ENCODE assay signal across 8 cellular contexts in genomic region chr7:76358053-76358477, GRCh38. TPM values are rescaled to one million over a fixed set of nuclear protein-coding genes. Genes with fewer than 3 reads are reported as not detected.
DNase-seq lines count a peak whose midpoint lies in the region; ATAC-seq and TF ChIP-seq lines count a peak whose summit lies in the region.

No MANE protein-coding gene starts in this region.

- DNase-seq in GM13976 (ENCODE audit: low spot score) (peak; percentile 44), NCI-H1105 treated with DMSO at 0.1 percent for 48 hours (lab: John Stamatoyannopoulos, UW) (peak; percentile 48), DMS153 (lab: John Stamatoyannopoulos, UW) (no peak)
- peak; percentile 41 to 52 for DNase-seq in activated CD4-positive, alpha-beta T cell treated with anti-CD3 and anti-CD28 coated beads, Interleukin-2, amount 50 U/mL, for 24 hours (ENCODE audit: low read depth in 1 of 2, low spot score in 1 of 2)
- peak; percentile 47 for DNase-seq in effector CD8-positive, alpha-beta T cell (lab: John Stamatoyannopoulos, UW)
- peak; percentile 28 to 32 for DNase-seq in stimulated activated CD8-positive, alpha-beta memory T cell treated with anti-CD3 and anti-CD28 coated beads, Interleukin-4, amount 100 ng/mL, for 4 hours (ENCODE audit: low read depth in 2 of 2, low spot score in 1 of 2)

- TF ChIP-seq CTCF in GM13976 (IDR thresholded peaks at IDR 0.05; ENCODE audit: borderline replicate concordance, control extremely low read depth, extremely low read depth, insufficient read depth, missing control alignments): no peak

- ATAC-seq in HG02571 (IDR thresholded peaks at IDR 0.05; ENCODE audit: unreplicated experiment): peak; percentile 14

- 0% methylated on average over 17 to 18 of the region's 24 CpGs for WGBS in mesodermal cell (ENCODE audit: insufficient coverage in 2 of 2), 2 experiments

- peaks cover 15% of the 10 kb centered on the region for H3K9me3 ChIP-seq in mesodermal cell (ENCODE audit: control insufficient read depth, low read length)

- peak overlapping the region; percentile 98 for H3K27ac ChIP-seq in mesodermal cell (ENCODE audit: low read depth, low read length, severe bottlenecking)

- peaks cover 43% of the 10 kb centered on the region for H3K36me3 ChIP-seq in mesodermal cell (ENCODE audit: control insufficient read depth, insufficient read depth, low read length)

- in situ Hi-C loops in GM13976 (cut with MboI; ENCODE audit: low sequenced_read_pairs, unreplicated experiment): no loop called here

- H3K4me1 ChIP-seq in mesodermal cell (ENCODE audit: control insufficient read depth, insufficient read depth, low read length, poor library complexity, severe bottlenecking): peaks cover 2% of the 10 kb centered on the region

- peak overlapping the region; percentile 98 for H3K4me3 ChIP-seq in mesodermal cell (ENCODE audit: extremely low read depth, insufficient read depth, low read length, poor library complexity, severe bottlenecking)

RNA-seq across cellular contexts. Expression of gene YWHAG, which starts 0.7 kb away (rescaled TPM):
- polyA plus RNA-seq in mesodermal cell (2013, experiment 1 of 2): 129 TPM
- polyA plus RNA-seq in mesodermal cell (2013, experiment 2 of 2): 124 TPM

RNA-seq across cellular contexts. Expression of gene SSC4D, which starts 51.4 kb away (rescaled TPM):
- polyA plus RNA-seq in mesodermal cell (2013, experiment 1 of 2): 6.4 TPM
- polyA plus RNA-seq in mesodermal cell (2013, experiment 2 of 2): 5.2 TPM

RNA-seq across cellular contexts. Expression of gene HSPB1, which starts 55.6 kb away (rescaled TPM):
- polyA plus RNA-seq in mesodermal cell (2013, experiment 1 of 2): 475 TPM
- 398 TPM for polyA plus RNA-seq in mesodermal cell (2013, experiment 2 of 2)
